In genomic region chr3:74613566-74613965, GRCh38 we compare ENCODE assay signal across 9 cellular contexts. TPM values are rescaled to one million over a fixed set of nuclear protein-coding genes. Genes with fewer than 3 reads are reported as not detected.
DNase-seq lines count a peak whose midpoint lies in the region; ATAC-seq and TF ChIP-seq lines count a peak whose summit lies in the region.
"Had no signal": no experiment of that assay in that cellular context is flagged by ENCODE, and none has a peak within 500 bp of the region (broad histone marks: within the 10 kb centered on the region; RNA-seq: fewer than 3 reads in every experiment).

No MANE protein-coding gene starts in this region.

- TF ChIP-seq POLR2A in suprapubic skin (IDR thresholded peaks at IDR 0.05) = no peak

- no peaks in the 10 kb centered on the region for H3K9me3 ChIP-seq in lung (ENCODE audit: control insufficient read depth in 2 of 2, insufficient read depth in 1 of 2, low read length in 1 of 2)
- H3K9me3 ChIP-seq in suprapubic skin = no peaks in the 10 kb centered on the region

- peaks cover 6% of the 10 kb centered on the region for H3K9me3 Mint-ChIP-seq in activated T-helper 2 cell treated with anti-CD3 and anti-CD28 coated beads, Interferon-gamma antibody, Interleukin-2, Interleukin-4, amounts not matched to agents 10 μg/mL and 5 μg/mL and 100 μg/mL, durations not matched to agents 14 hours and 24 hours and 36 hours

- H3K4me3 ChIP-seq in coronary artery (peak overlapping the region; percentile 65), lung (peak overlapping the region; percentile 40), suprapubic skin (peak overlapping the region; percentile 47)

- H3K36me3 ChIP-seq in lung (ENCODE audit: control insufficient read depth in 2 of 2, insufficient read depth in 2 of 2, low read length in 2 of 2) (no peaks in the 10 kb centered on the region), suprapubic skin (no peaks in the 10 kb centered on the region)

- peak; percentile 11 for DNase-seq in NCI-H2227 (lab: John Stamatoyannopoulos, UW; ENCODE audit: unreplicated experiment)
- DNase-seq in coronary artery (ENCODE audit: low spot score) = no peak
- no peak for DNase-seq in lung (ENCODE audit: low spot score)
- DNase-seq in suprapubic skin (ENCODE audit: low spot score in 2 of 2) = no peak
- no peak for DNase-seq in stimulated activated naive CD4-positive, alpha-beta T cell (lab: John Stamatoyannopoulos, UW)
- no peak for DNase-seq in NCI-H345 treated with DMSO at 0.1 percent for 48 hours (lab: John Stamatoyannopoulos, UW; ENCODE audit: unreplicated experiment)
- no peak for DNase-seq in HK-2 (ENCODE audit: unreplicated experiment)
- no peak for DNase-seq in activated T-helper 2 cell treated with anti-CD3 and anti-CD28 coated beads, Interferon-gamma antibody, Interleukin-2, Interleukin-4, amounts not matched to agents 10 μg/mL and 5 μg/mL and 100 μg/mL, durations not matched to agents 14 hours and 24 hours and 36 hours (ENCODE audit: low spot score)
- DNase-seq: activated CD4-positive, alpha-beta T cell treated with anti-CD3 and anti-CD28 coated beads for 48 hours had no signal

- H3K4me1 Mint-ChIP-seq in activated T-helper 2 cell treated with anti-CD3 and anti-CD28 coated beads, Interferon-gamma antibody, Interleukin-2, Interleukin-4, amounts not matched to agents 10 μg/mL and 5 μg/mL and 100 μg/mL, durations not matched to agents 14 hours and 24 hours and 36 hours (ENCODE audit: low read depth) = no peaks in the 10 kb centered on the region

- WGBS in lung, 2 donors = 7 to 8% methylated on average over 15 of the region's 15 CpGs
- WGBS in suprapubic skin = 19% methylated on average over 13 of the region's 15 CpGs

- H3K27me3 ChIP-seq in lung (ENCODE audit: control insufficient read depth, insufficient read depth) (peaks cover 8% of the 10 kb centered on the region), suprapubic skin (peaks cover 14% of the 10 kb centered on the region)

- H3K4me1 ChIP-seq in lung (ENCODE audit: control insufficient read depth in 2 of 2, insufficient read depth in 2 of 2, low read length in 2 of 2) (peaks cover 0 to 2% of the 10 kb centered on the region in 2 donors), suprapubic skin (peaks cover 3% of the 10 kb centered on the region)

- TF ChIP-seq EP300 in suprapubic skin (IDR thresholded peaks at IDR 0.05) = no peak

- no peak overlapping the region for H3K27ac ChIP-seq in coronary artery
- H3K27ac ChIP-seq in lung (ENCODE audit: low read depth in 1 of 2, low read length in 1 of 2) = no peak overlapping the region
- no peak overlapping the region for H3K27ac ChIP-seq in suprapubic skin

- no peak for ATAC-seq in lung (ENCODE audit: insufficient read depth, low FRiP score)

- H3K27ac Mint-ChIP-seq in activated T-helper 2 cell treated with anti-CD3 and anti-CD28 coated beads, Interferon-gamma antibody, Interleukin-2, Interleukin-4, amounts not matched to agents 10 μg/mL and 5 μg/mL and 100 μg/mL, durations not matched to agents 14 hours and 24 hours and 36 hours = no peak overlapping the region

- peaks cover 20% of the 10 kb centered on the region for H3K27me3 Mint-ChIP-seq in activated T-helper 2 cell treated with anti-CD3 and anti-CD28 coated beads, Interferon-gamma antibody, Interleukin-2, Interleukin-4, amounts not matched to agents 10 μg/mL and 5 μg/mL and 100 μg/mL, durations not matched to agents 14 hours and 24 hours and 36 hours (ENCODE audit: low read depth)

- TF ChIP-seq CTCF in coronary artery (IDR thresholded peaks at IDR 0.05) (no peak), lung (IDR thresholded peaks at IDR 0.05; ENCODE audit: control extremely low read depth, extremely low read depth) (no peak), suprapubic skin (IDR thresholded peaks at IDR 0.05) (no peak)

- intact Hi-C loops in activated T-helper 2 cell treated with anti-CD3 and anti-CD28 coated beads, Interferon-gamma antibody, Interleukin-2, Interleukin-4, amounts not matched to agents 10 μg/mL and 5 μg/mL and 100 μg/mL, durations not matched to agents 14 hours and 24 hours and 36 hours (cut with micrococcal nuclease) = no loop called here

- H3K36me3 Mint-ChIP-seq in activated T-helper 2 cell treated with anti-CD3 and anti-CD28 coated beads, Interferon-gamma antibody, Interleukin-2, Interleukin-4, amounts not matched to agents 10 μg/mL and 5 μg/mL and 100 μg/mL, durations not matched to agents 14 hours and 24 hours and 36 hours (ENCODE audit: low read depth) = no peaks in the 10 kb centered on the region

- H3K4me3 Mint-ChIP-seq in activated T-helper 2 cell treated with anti-CD3 and anti-CD28 coated beads, Interferon-gamma antibody, Interleukin-2, Interleukin-4, amounts not matched to agents 10 μg/mL and 5 μg/mL and 100 μg/mL, durations not matched to agents 14 hours and 24 hours and 36 hours (ENCODE audit: low read depth) = no peak overlapping the region

RNA-seq across cellular contexts. Expression of gene CNTN3, which starts 0.9 kb away (rescaled TPM):
- total RNA-seq in lung (10 to 100 TPM in 1 of 2 donors, 1 to 10 TPM in 1; 1.5 to 51.0 TPM), suprapubic skin (1 to 10 TPM in 1 of 4 donors, under 1 TPM in 3; 0.38 to 1.4 (median 0.65) TPM)
- polyA plus RNA-seq in lung = 1 to 10 TPM in 1 of 2 donors, under 1 TPM in 1; 0.74 to 1.0 TPM
- total RNA-seq in activated T-helper 2 cell treated with anti-CD3 and anti-CD28 coated beads, Interferon-gamma antibody, Interleukin-2, Interleukin-4, amounts not matched to agents 10 μg/mL and 5 μg/mL and 100 μg/mL, durations not matched to agents 14 hours and 24 hours and 36 hours = not detected in 2 replicates
